In the genomic region with DNA sequence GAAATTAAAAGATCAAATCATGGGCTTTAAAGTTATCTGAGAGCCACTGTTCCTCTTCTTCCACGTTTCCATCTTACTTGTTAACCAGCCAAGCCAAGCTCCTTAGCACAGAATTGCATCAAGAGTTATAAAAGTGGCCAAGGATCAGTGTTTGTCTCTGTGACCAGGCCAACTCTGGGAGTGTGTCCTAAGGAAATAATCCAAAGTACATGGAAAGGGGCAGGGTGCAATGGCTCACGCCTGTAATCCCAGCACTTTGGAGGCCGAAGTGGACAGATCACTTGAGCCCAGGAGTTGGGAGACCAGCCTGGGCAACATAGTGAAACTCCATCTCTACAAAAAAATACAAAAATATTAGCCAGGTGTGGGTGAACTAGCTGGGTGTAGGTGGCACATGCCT, we compare ENCODE assay signal across 23 cellular contexts.
"Had no signal": no experiment of that assay in that cellular context is flagged by ENCODE, and none has a peak within 500 bp of the region (broad histone marks: within the 10 kb centered on the region; RNA-seq: fewer than 3 reads in every experiment).

No MANE protein-coding gene starts in this region.

- H3K4me3 ChIP-seq: esophagus squamous epithelium, heart right ventricle, spleen had no signal

- H3K4me3 Mint-ChIP-seq: activated naive CD8-positive, alpha-beta T cell treated with anti-CD3 and anti-CD28 coated beads for 36 hours; endodermal cell; T-helper 2 cell treated with Interferon-gamma antibody and Interleukin-4, amounts not matched to agents 5 μg/mL and 100 μg/mL, for 36 hours had no signal

- DNase-seq: activated CD4-positive, CD25-positive, alpha-beta regulatory T cell treated with anti-CD3 and anti-CD28 coated beads, Interleukin-2, amount 50 U/mL, for 72 hours; activated CD8-positive, alpha-beta memory T cell treated with anti-CD3 and anti-CD28 coated beads, Interleukin-2, amount 50 U/mL, for 48 hours; activated naive CD4-positive, alpha-beta T cell; activated naive CD8-positive, alpha-beta T cell treated with anti-CD3 and anti-CD28 coated beads for 36 hours; activated T-cell treated with anti-CD3 and anti-CD28 coated beads, Interleukin-2, amount 50 U/mL, for 4 hours; cerebellar nuclear complex; cortex of kidney; esophagus squamous epithelium; heart right ventricle; immature natural killer cell; kidney glomerular epithelial cell; mesenchymal stem cell; retina; spleen; stimulated activated CD4-positive, alpha-beta T cell treated with anti-CD3 and anti-CD28 coated beads, Interleukin-4, amount 100 ng/mL, for 1 hour; stimulated activated naive CD4-positive, alpha-beta T cell had no signal

- H3K27ac ChIP-seq: spleen, VCaP had no signal

- H3K27me3 ChIP-seq: esophagus squamous epithelium, heart right ventricle, spleen had no signal

- H3K9me3 ChIP-seq: esophagus squamous epithelium, heart right ventricle, spleen had no signal

- ATAC-seq: activated T-cell treated with anti-CD3 and anti-CD28 coated beads, Interleukin-2, amount 50 U/mL, for 4 hours; heart right ventricle; naive thymus-derived CD4-positive, alpha-beta T cell; SK-N-SH treated with all-trans-retinoic acid at 6 μM for 48 hours had no signal

- H3K36me3 ChIP-seq: esophagus squamous epithelium had no signal

- H3K27ac Mint-ChIP-seq: activated naive CD8-positive, alpha-beta T cell treated with anti-CD3 and anti-CD28 coated beads for 36 hours; activated T-helper 2 cell treated with anti-CD3 and anti-CD28 coated beads, Interferon-gamma antibody, Interleukin-2, Interleukin-4, amounts not matched to agents 10 μg/mL and 5 μg/mL and 100 μg/mL, durations not matched to agents 14 hours and 24 hours and 36 hours; endodermal cell; progenitor cell of endocrine pancreas; T-helper 2 cell treated with Interferon-gamma antibody and Interleukin-4, amounts not matched to agents 5 μg/mL and 100 μg/mL, for 36 hours had no signal

- H3K9me3 Mint-ChIP-seq: activated T-cell treated with anti-CD3 and anti-CD28 coated beads, Interleukin-2, amount 50 U/mL, for 4 hours; activated T-helper 2 cell treated with anti-CD3 and anti-CD28 coated beads, Interferon-gamma antibody, Interleukin-2, Interleukin-4, amounts not matched to agents 10 μg/mL and 5 μg/mL and 100 μg/mL, durations not matched to agents 14 hours and 24 hours and 36 hours; endodermal cell; T-helper 2 cell treated with Interferon-gamma antibody and Interleukin-4, amounts not matched to agents 5 μg/mL and 100 μg/mL, for 36 hours had no signal
